18 cellular contexts compared by ENCODE assay signal in the genomic region with DNA sequence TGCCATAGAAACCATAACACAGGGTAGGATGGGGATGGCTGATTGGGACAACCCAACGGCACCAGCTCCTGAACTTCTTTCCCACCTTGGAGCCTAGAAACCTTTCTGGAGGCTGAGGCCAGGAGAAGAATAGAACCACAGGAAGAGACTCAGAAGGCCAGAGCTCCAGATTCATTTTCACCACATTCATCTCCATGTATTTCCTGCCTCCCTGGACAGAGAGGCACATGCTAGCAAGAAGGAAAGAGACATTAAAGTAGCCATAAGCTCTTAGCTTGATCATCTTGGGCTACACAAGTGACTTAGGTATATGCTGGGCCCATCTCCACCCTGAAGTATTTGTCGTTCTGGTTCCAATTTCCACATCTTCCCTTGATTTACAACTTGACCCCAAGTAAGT.
"Had no signal": no experiment of that assay in that cellular context is flagged by ENCODE, and none has a peak within 500 bp of the region (broad histone marks: within the 10 kb centered on the region; RNA-seq: fewer than 3 reads in every experiment).

No MANE protein-coding gene starts in this region.

- H3K27ac ChIP-seq: parathyroid adenoma, vagina had no signal

- H3K9me3 ChIP-seq: esophagus muscularis mucosa, gastrocnemius medialis, heart right ventricle, psoas muscle, stomach, upper lobe of left lung, vagina had no signal

- H3K9me3 Mint-ChIP-seq: mesothelial cell of epicardium; natural killer cell treated with Interleukin-12 subunit alpha and Interleukin-12 subunit beta and Interleukin-15 and Interleukin-18, amount 100 ng/mL, for 72 hours had no signal

- H2AFZ ChIP-seq: parathyroid adenoma had no signal

- H3K9ac ChIP-seq: parathyroid adenoma had no signal

- H3K4me1 ChIP-seq: parathyroid adenoma had no signal

- H3K27me3 Mint-ChIP-seq: natural killer cell treated with Interleukin-12 subunit alpha and Interleukin-12 subunit beta and Interleukin-15 and Interleukin-18, amount 100 ng/mL, for 72 hours had no signal

- H3K27me3 ChIP-seq: esophagus muscularis mucosa, gastrocnemius medialis, heart right ventricle, stomach, upper lobe of left lung, vagina had no signal

- ATAC-seq: gastrocnemius medialis; heart right ventricle; natural killer cell treated with Interleukin-12 subunit alpha and Interleukin-12 subunit beta and Interleukin-15 and Interleukin-18, amount 100 ng/mL, for 72 hours; sciatic nerve had no signal

- H3K4me3 Mint-ChIP-seq: mesothelial cell of epicardium; natural killer cell treated with Interleukin-12 subunit alpha and Interleukin-12 subunit beta and Interleukin-15 and Interleukin-18, amount 100 ng/mL, for 72 hours had no signal

- H3K79me2 ChIP-seq: parathyroid adenoma had no signal

- H3K36me3 Mint-ChIP-seq: mesothelial cell of epicardium; natural killer cell treated with Interleukin-12 subunit alpha and Interleukin-12 subunit beta and Interleukin-15 and Interleukin-18, amount 100 ng/mL, for 72 hours had no signal

- H3K27ac Mint-ChIP-seq: mesothelial cell of epicardium; natural killer cell treated with Interleukin-12 subunit alpha and Interleukin-12 subunit beta and Interleukin-15 and Interleukin-18, amount 100 ng/mL, for 72 hours had no signal

- H3K36me3 ChIP-seq: gastrocnemius medialis, vagina had no signal

- DNase-seq: effector memory CD4-positive, alpha-beta T cell; gastrocnemius medialis; heart right ventricle; hypothalamus; kidney glomerular epithelial cell; occipital lobe; psoas muscle; retina; stimulated activated naive CD4-positive, alpha-beta T cell; stomach; substantia nigra; upper lobe of left lung had no signal

- H3K4me3 ChIP-seq: esophagus muscularis mucosa, gastrocnemius medialis, heart right ventricle, psoas muscle, stomach, upper lobe of left lung, vagina had no signal
